ENCODE assay signal across 23 cellular contexts in genomic region chr1:203622486-203622885, GRCh38. TPM values are rescaled to one million over a fixed set of nuclear protein-coding genes. Genes with fewer than 3 reads are reported as not detected.
DNase-seq lines count a peak whose midpoint lies in the region; ATAC-seq and TF ChIP-seq lines count a peak whose summit lies in the region.
"Had no signal": no experiment of that assay in that cellular context is flagged by ENCODE, and none has a peak within 500 bp of the region (broad histone marks: within the 10 kb centered on the region; RNA-seq: fewer than 3 reads in every experiment).

No MANE protein-coding gene starts in this region.

- peaks cover 65% of the 10 kb centered on the region for H3K4me1 Mint-ChIP-seq in activated CD4-positive, alpha-beta T cell treated with anti-CD3 and anti-CD28 coated beads, Interleukin-2, amount 10 ng/mL, durations not matched to agents 7 days and 5 days
- peaks cover 17% of the 10 kb centered on the region for H3K4me1 Mint-ChIP-seq in Caco-2 (ENCODE audit: low read depth, unreplicated experiment)
- H3K4me1 Mint-ChIP-seq in activated T-helper 1 cell treated with anti-CD3 and anti-CD28 coated beads, Interleukin-12 subunit alpha, Interleukin-12 subunit beta, Interleukin-2, Interleukin-4 antibody, amounts not matched to agents 30 ng/mL and 10 ng/mL and 1 ng/mL, durations not matched to agents 14 hours and 24 hours and 36 hours (ENCODE audit: low read depth), result peaks cover 71% of the 10 kb centered on the region
- peaks cover 56% of the 10 kb centered on the region for H3K4me1 Mint-ChIP-seq in neural crest cell
- peaks cover 31% of the 10 kb centered on the region for H3K4me1 Mint-ChIP-seq in stimulated activated naive CD8-positive, alpha-beta T cell treated with anti-CD3 and anti-CD28 coated beads, Interleukin-15, amount 100 ng/mL, for 72 hours

- CTCF ChIA-PET in activated CD4-positive, alpha-beta T cell treated with anti-CD3 and anti-CD28 coated beads, Interleukin-2, amount 10 ng/mL, durations not matched to agents 7 days and 5 days (lab: Charles Lee), result interaction anchor here (1.1 to 1.6 kb wide), 4 partner anchors 9 to 21 kb away, joined by 3 to 10 read pairs (median 6); no protein-coding TSS in a partner anchor
- CTCF ChIA-PET in Caco-2 (lab: Charles Lee), result no interaction called here

- H3K27me3 Mint-ChIP-seq in activated CD4-positive, alpha-beta T cell treated with anti-CD3 and anti-CD28 coated beads, Interleukin-2, amount 10 ng/mL, durations not matched to agents 7 days and 5 days, result no peaks in the 10 kb centered on the region
- H3K27me3 Mint-ChIP-seq in Caco-2 (ENCODE audit: insufficient read depth, unreplicated experiment) (no peaks in the 10 kb centered on the region), neural crest cell (ENCODE audit: low read depth) (no peaks in the 10 kb centered on the region)
- H3K27me3 Mint-ChIP-seq in activated T-helper 1 cell treated with anti-CD3 and anti-CD28 coated beads, Interleukin-12 subunit alpha, Interleukin-12 subunit beta, Interleukin-2, Interleukin-4 antibody, amounts not matched to agents 30 ng/mL and 10 ng/mL and 1 ng/mL, durations not matched to agents 14 hours and 24 hours and 36 hours (ENCODE audit: insufficient read depth), result peaks cover 1% of the 10 kb centered on the region
- no peaks in the 10 kb centered on the region for H3K27me3 Mint-ChIP-seq in stimulated activated naive CD8-positive, alpha-beta T cell treated with anti-CD3 and anti-CD28 coated beads, Interleukin-15, amount 100 ng/mL, for 72 hours
- H3K27me3 Mint-ChIP-seq: activated B cell treated with CpG ODN at 0.5 μM for 24 hours; stimulated activated naive CD8-positive, alpha-beta T cell treated with anti-CD3 and anti-CD28 coated beads, Interleukin-15, Interleukin-2, amounts not matched to agents 100 ng/mL and 50 ng/mL, for 24 hours had no signal

- ATAC-seq in stimulated activated naive CD8-positive, alpha-beta T cell treated with anti-CD3 and anti-CD28 coated beads, Interleukin-15, amount 100 ng/mL, for 72 hours, result no peak

- peaks cover 4% of the 10 kb centered on the region for H3K36me3 Mint-ChIP-seq in activated CD4-positive, alpha-beta T cell treated with anti-CD3 and anti-CD28 coated beads, Interleukin-2, amount 10 ng/mL, durations not matched to agents 7 days and 5 days (ENCODE audit: low read depth)
- H3K36me3 Mint-ChIP-seq in Caco-2 (ENCODE audit: insufficient read depth, unreplicated experiment), result no peaks in the 10 kb centered on the region
- peaks cover 3% of the 10 kb centered on the region for H3K36me3 Mint-ChIP-seq in activated T-helper 1 cell treated with anti-CD3 and anti-CD28 coated beads, Interleukin-12 subunit alpha, Interleukin-12 subunit beta, Interleukin-2, Interleukin-4 antibody, amounts not matched to agents 30 ng/mL and 10 ng/mL and 1 ng/mL, durations not matched to agents 14 hours and 24 hours and 36 hours (ENCODE audit: low read depth)
- no peaks in the 10 kb centered on the region for H3K36me3 Mint-ChIP-seq in neural crest cell (ENCODE audit: low read depth)

- H3K27ac Mint-ChIP-seq in activated CD4-positive, alpha-beta T cell treated with anti-CD3 and anti-CD28 coated beads, Interleukin-2, amount 10 ng/mL, durations not matched to agents 7 days and 5 days, result peak overlapping the region; percentile 81
- H3K27ac Mint-ChIP-seq in Caco-2 (ENCODE audit: unreplicated experiment) (peak overlapping the region; percentile 4), neural crest cell (ENCODE audit: unreplicated experiment) (peak overlapping the region; percentile 63)
- H3K27ac Mint-ChIP-seq in activated T-helper 1 cell treated with anti-CD3 and anti-CD28 coated beads, Interleukin-12 subunit alpha, Interleukin-12 subunit beta, Interleukin-2, Interleukin-4 antibody, amounts not matched to agents 30 ng/mL and 10 ng/mL and 1 ng/mL, durations not matched to agents 14 hours and 24 hours and 36 hours, result peak overlapping the region; percentile 87
- H3K27ac Mint-ChIP-seq in stimulated activated naive CD8-positive, alpha-beta T cell treated with anti-CD3 and anti-CD28 coated beads, Interleukin-15, amount 100 ng/mL, for 72 hours, result peak overlapping the region in 1 of 2 donors; percentile 70
- H3K27ac Mint-ChIP-seq: activated B cell treated with CpG ODN at 0.5 μM for 24 hours had no signal

- POLR2A ChIA-PET in activated CD4-positive, alpha-beta T cell treated with anti-CD3 and anti-CD28 coated beads, Interleukin-2, amount 10 ng/mL, durations not matched to agents 7 days and 5 days (lab: Charles Lee), result no interaction called here
- POLR2A ChIA-PET in Caco-2 (lab: Charles Lee), result no interaction called here

- no TSS peak for BruUV-seq in Caco-2 (replicated peaks; lab: Mats Ljungman, UMichigan)

- no peaks in the 10 kb centered on the region for H3K9me3 ChIP-seq in Caco-2
- H3K9me3 ChIP-seq: spleen, transverse colon had no signal

- H3K4me3 ChIP-seq in Caco-2 (ENCODE audit: low read depth, low read length), result no peak overlapping the region
- H3K4me3 ChIP-seq: cardiac muscle cell, SK-N-MC, spleen, transverse colon had no signal

- intact Hi-C loops in Caco-2 (cut with micrococcal nuclease; ENCODE audit: unreplicated experiment), result no loop called here
- intact Hi-C loops in activated T-helper 1 cell treated with anti-CD3 and anti-CD28 coated beads, Interleukin-12 subunit alpha, Interleukin-12 subunit beta, Interleukin-2, Interleukin-4 antibody, amounts not matched to agents 30 ng/mL and 10 ng/mL and 1 ng/mL, durations not matched to agents 14 hours and 24 hours and 36 hours (cut with micrococcal nuclease), result loop anchor here (10.0 kb wide), 2 partner anchors 892 to 1478 kb away; partner anchors contain the start of genes ARL8A and MDM4

- no peaks in the 10 kb centered on the region for H3K9me3 Mint-ChIP-seq in activated CD4-positive, alpha-beta T cell treated with anti-CD3 and anti-CD28 coated beads, Interleukin-2, amount 10 ng/mL, durations not matched to agents 7 days and 5 days
- H3K9me3 Mint-ChIP-seq in Caco-2 (ENCODE audit: unreplicated experiment) (no peaks in the 10 kb centered on the region), neural crest cell (no peaks in the 10 kb centered on the region)
- no peaks in the 10 kb centered on the region for H3K9me3 Mint-ChIP-seq in activated T-helper 1 cell treated with anti-CD3 and anti-CD28 coated beads, Interleukin-12 subunit alpha, Interleukin-12 subunit beta, Interleukin-2, Interleukin-4 antibody, amounts not matched to agents 30 ng/mL and 10 ng/mL and 1 ng/mL, durations not matched to agents 14 hours and 24 hours and 36 hours
- H3K9me3 Mint-ChIP-seq in stimulated activated naive CD8-positive, alpha-beta T cell treated with anti-CD3 and anti-CD28 coated beads, Interleukin-15, amount 100 ng/mL, for 72 hours, result no peaks in the 10 kb centered on the region
- H3K9me3 Mint-ChIP-seq: activated B cell treated with CpG ODN at 0.5 μM for 24 hours; stimulated activated naive CD8-positive, alpha-beta T cell treated with anti-CD3 and anti-CD28 coated beads, Interleukin-15, Interleukin-2, amounts not matched to agents 100 ng/mL and 50 ng/mL, for 24 hours had no signal

- H3K36me3 ChIP-seq in Caco-2 (ENCODE audit: control insufficient read depth, insufficient read depth, low read length), result no peaks in the 10 kb centered on the region
- H3K36me3 ChIP-seq: cardiac muscle cell, spleen, transverse colon had no signal

- no peak for DNase-seq in activated CD4-positive, alpha-beta T cell treated with anti-CD3 and anti-CD28 coated beads, Interleukin-2, amount 10 ng/mL, durations not matched to agents 7 days and 5 days
- no peak for DNase-seq in activated CD4-positive, alpha-beta T cell treated with anti-CD3 and anti-CD28 coated beads for 48 hours
- DNase-seq in Caco-2, result no peak
- DNase-seq in activated T-helper 1 cell treated with anti-CD3 and anti-CD28 coated beads, Interleukin-12 subunit alpha, Interleukin-12 subunit beta, Interleukin-2, Interleukin-4 antibody, amounts not matched to agents 30 ng/mL and 10 ng/mL and 1 ng/mL, durations not matched to agents 14 hours and 24 hours and 36 hours (ENCODE audit: low spot score), result no peak
- DNase-seq in neural crest cell (ENCODE audit: low read depth, low spot score), result no peak
- DNase-seq in central memory CD4-positive, alpha-beta T cell, result no peak
- DNase-seq in stimulated activated naive CD8-positive, alpha-beta T cell treated with anti-CD3 and anti-CD28 coated beads, Interleukin-15, amount 100 ng/mL, for 72 hours, result no peak
- DNase-seq in RPMI8226, result no peak
- DNase-seq: activated B cell treated with CpG ODN at 0.5 μM for 24 hours; activated gamma-delta T cell; amygdala; C1 segment of cervical spinal cord; dermis blood vessel endothelial cell; EL; NCI-H146; NCI-H524 treated with DMSO at 0.1 percent for 48 hours; spleen; stimulated activated CD4-positive, alpha-beta T cell treated with anti-CD3 and anti-CD28 coated beads, Interleukin-4, amount 100 ng/mL, for 1 hour; T1000; transverse colon had no signal

- TF ChIP-seq CTCF in Caco-2 (IDR thresholded peaks at IDR 0.05; ENCODE audit: insufficient read depth in 1 of 2, low read depth in 1 of 2, low read length in 1 of 2, severe bottlenecking in 1 of 2, unreplicated experiment in 1 of 2) (no peak), neural crest cell (conservative IDR thresholded peaks at IDR 0.05) (no peak)

- peaks cover 23% of the 10 kb centered on the region for H3K4me1 ChIP-seq in Caco-2

- no peaks in the 10 kb centered on the region for H3K27me3 ChIP-seq in Caco-2 (replicated peaks; ENCODE audit: control insufficient read depth, insufficient read depth, low read length)
- H3K27me3 ChIP-seq: transverse colon had no signal

- no peak overlapping the region for H3K4me3 Mint-ChIP-seq in activated CD4-positive, alpha-beta T cell treated with anti-CD3 and anti-CD28 coated beads, Interleukin-2, amount 10 ng/mL, durations not matched to agents 7 days and 5 days
- H3K4me3 Mint-ChIP-seq in Caco-2 (ENCODE audit: unreplicated experiment) (no peak overlapping the region), neural crest cell (peak overlapping the region; percentile 26)
- peak overlapping the region; percentile 20 for H3K4me3 Mint-ChIP-seq in activated T-helper 1 cell treated with anti-CD3 and anti-CD28 coated beads, Interleukin-12 subunit alpha, Interleukin-12 subunit beta, Interleukin-2, Interleukin-4 antibody, amounts not matched to agents 30 ng/mL and 10 ng/mL and 1 ng/mL, durations not matched to agents 14 hours and 24 hours and 36 hours
- no peak overlapping the region for H3K4me3 Mint-ChIP-seq in stimulated activated naive CD8-positive, alpha-beta T cell treated with anti-CD3 and anti-CD28 coated beads, Interleukin-15, amount 100 ng/mL, for 72 hours
- H3K4me3 Mint-ChIP-seq: activated B cell treated with CpG ODN at 0.5 μM for 24 hours; stimulated activated naive CD8-positive, alpha-beta T cell treated with anti-CD3 and anti-CD28 coated beads, Interleukin-15, Interleukin-2, amounts not matched to agents 100 ng/mL and 50 ng/mL, for 24 hours had no signal

RNA-seq across cellular contexts. Expression of gene ATP2B4, which starts 4.1 kb away (rescaled TPM):
- 10 to 100 TPM; 77.8 to 82.4 TPM for total RNA-seq in activated CD4-positive, alpha-beta T cell treated with anti-CD3 and anti-CD28 coated beads, Interleukin-2, amount 10 ng/mL, durations not matched to agents 7 days and 5 days
- total RNA-seq in Caco-2 (2022) (13.4 and 14.3 TPM in 2 replicates), neural crest cell (23.8 and 24.7 TPM in 2 replicates)
- total RNA-seq in activated T-helper 1 cell treated with anti-CD3 and anti-CD28 coated beads, Interleukin-12 subunit alpha, Interleukin-12 subunit beta, Interleukin-2, Interleukin-4 antibody, amounts not matched to agents 30 ng/mL and 10 ng/mL and 1 ng/mL, durations not matched to agents 14 hours and 24 hours and 36 hours, result 47.4 and 49.8 TPM in 2 replicates

Comparison
In these comparisons a context has a peak if more than half of its experiments do, and no peak if none do; other contexts are left out.
1. H3K4me3 Mint-ChIP-seq: peak in activated T-helper 1 cell treated with anti-CD3 and anti-CD28 coated beads, Interleukin-12 subunit alpha, Interleukin-12 subunit beta, Interleukin-2, Interleukin-4 antibody, amounts not matched to agents 30 ng/mL and 10 ng/mL and 1 ng/mL, durations not matched to agents 14 hours and 24 hours and 36 hours (single experiment) and neural crest cell (single experiment); none in activated CD4-positive, alpha-beta T cell treated with anti-CD3 and anti-CD28 coated beads, Interleukin-2, amount 10 ng/mL, durations not matched to agents 7 days and 5 days (single experiment), Caco-2 (single experiment) and stimulated activated naive CD8-positive, alpha-beta T cell treated with anti-CD3 and anti-CD28 coated beads, Interleukin-15, amount 100 ng/mL, for 72 hours (0 of 2).